Comparison of ENCODE assay signal across 1 cellular context in the genomic region with DNA sequence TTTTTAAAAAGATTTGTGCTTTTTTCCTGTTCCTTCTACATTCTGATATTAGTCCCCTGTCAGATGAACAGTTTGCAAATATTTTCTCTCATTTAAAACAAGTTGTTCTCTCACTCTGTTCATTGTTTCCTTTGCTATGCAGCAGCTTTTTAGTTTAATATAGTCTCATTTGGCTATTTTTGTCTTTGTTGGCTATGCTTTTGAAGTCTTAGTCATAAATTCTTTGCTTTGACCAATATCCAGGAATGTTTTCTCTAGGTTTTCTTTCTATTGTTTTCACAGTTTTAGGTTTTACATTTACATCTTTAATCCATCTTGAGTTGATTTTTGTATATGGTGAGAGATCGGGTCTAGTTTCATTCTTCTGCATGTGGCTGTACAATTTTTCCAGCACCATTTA.
TF ChIP-seq lines count a peak whose summit lies in the region.

No MANE protein-coding gene starts in this region.

TF ChIP-seq in endothelial cell of umbilical vein, 7 proteins besides CTCF, POLR2A, EP300 and RAD21 (continued from another document):
- TF ChIP-seq JUN (IDR thresholded peaks at IDR 0.05; ENCODE audit: borderline replicate concordance, insufficient read depth, insufficient read length, low read depth): no peak
